In genomic region chr1:226711976-226712778, GRCh38 we compare ENCODE assay signal across 8 cellular contexts. TPM values are rescaled to one million over a fixed set of nuclear protein-coding genes. Genes with fewer than 3 reads are reported as not detected.
A peak's percentile ranks its signal among the peaks of the same experiment; 100 is the strongest.
DNase-seq lines count a peak whose midpoint lies in the region; ATAC-seq and TF ChIP-seq lines count a peak whose summit lies in the region.

No MANE protein-coding gene starts in this region.

- peak overlapping the region; percentile 74 to 93 for H3K27ac Mint-ChIP-seq in activated naive CD4-positive, alpha-beta T cell treated with anti-CD3 and anti-CD28 coated beads, Interleukin-2, amount 50 U/mL, for 72 hours
- no peak overlapping the region for H3K27ac Mint-ChIP-seq in HFFc6

- peak; percentile 55 for DNase-seq in stimulated activated CD4-positive, alpha-beta T cell treated with anti-CD3 and anti-CD28 coated beads, Interleukin-1b, Interleukin-23, amount 100 ng/mL, for 48 hours
- DNase-seq in stimulated activated CD4-positive, alpha-beta T cell treated with anti-CD3 and anti-CD28 coated beads, Interleukin-2, amount 100 ng/mL, for 48 hours: no peak
- DNase-seq in activated naive CD4-positive, alpha-beta T cell treated with anti-CD3 and anti-CD28 coated beads, Interleukin-2, amount 50 U/mL, for 72 hours (ENCODE audit: low spot score in 2 of 2): peak; percentile 61 to 68
- DNase-seq in NCI-H146 (lab: John Stamatoyannopoulos, UW) (no peak), HFFc6 (no peak)

- peaks cover 31% of the 10 kb centered on the region for H3K4me1 Mint-ChIP-seq in HFFc6 (ENCODE audit: low read depth)

- TF ChIP-seq CTCF in HFFc6 (IDR thresholded peaks at IDR 0.05): no peak

- peak overlapping the region; percentile 81 for H3K27ac ChIP-seq in temporal lobe (ENCODE audit: low read depth, low read length)

- H3K36me3 Mint-ChIP-seq in activated naive CD4-positive, alpha-beta T cell treated with anti-CD3 and anti-CD28 coated beads, Interleukin-2, amount 50 U/mL, for 72 hours: peaks cover 9 to 37% of the 10 kb centered on the region in 2 donors
- peaks cover 4% of the 10 kb centered on the region; the same call in 1 of the 2 replicates for H3K36me3 Mint-ChIP-seq in HFFc6 (ENCODE audit: low read depth)

- ATAC-seq in HG03378 (IDR thresholded peaks at IDR 0.05; ENCODE audit: unreplicated experiment) (peak; percentile 86), GM18867 (IDR thresholded peaks at IDR 0.05; ENCODE audit: unreplicated experiment) (no peak)
- peak; percentile 73 to 81 for ATAC-seq in activated naive CD4-positive, alpha-beta T cell treated with anti-CD3 and anti-CD28 coated beads, Interleukin-2, amount 50 U/mL, for 72 hours

- no peak overlapping the region for H3K4me3 Mint-ChIP-seq in HFFc6

- H3K9me3 Mint-ChIP-seq in activated naive CD4-positive, alpha-beta T cell treated with anti-CD3 and anti-CD28 coated beads, Interleukin-2, amount 50 U/mL, for 72 hours: peaks cover 0 to 5% of the 10 kb centered on the region in 2 donors
- H3K9me3 Mint-ChIP-seq in HFFc6: no peaks in the 10 kb centered on the region; the same call in 1 of the 2 replicates

- no peaks in the 10 kb centered on the region for H3K27me3 Mint-ChIP-seq in HFFc6 (ENCODE audit: insufficient read depth)

RNA-seq across cellular contexts. Expression of gene ITPKB, which starts 26.9 kb away (rescaled TPM):
- total RNA-seq in activated naive CD4-positive, alpha-beta T cell treated with anti-CD3 and anti-CD28 coated beads, Interleukin-2, amount 50 U/mL, for 72 hours: 10 to 100 TPM; 37.5 to 51.3 TPM
- 6.1 TPM for total RNA-seq in temporal lobe
- 1 to 10 TPM; 1.7 to 3.0 (median 2.2) TPM for total RNA-seq in HFFc6 (2021; fragmentation: NEBNext Ultra II Directional; extraction: Animal tissue kit (Norgen Biotek cat#: 25700))

Comparison
In these comparisons a context has a peak if more than half of its experiments do, and no peak if none do; other contexts are left out.
1. DNase-seq: peak in stimulated activated CD4-positive, alpha-beta T cell treated with anti-CD3 and anti-CD28 coated beads, Interleukin-1b, Interleukin-23, amount 100 ng/mL, for 48 hours (single experiment) and activated naive CD4-positive, alpha-beta T cell treated with anti-CD3 and anti-CD28 coated beads, Interleukin-2, amount 50 U/mL, for 72 hours (2 of 2); none in stimulated activated CD4-positive, alpha-beta T cell treated with anti-CD3 and anti-CD28 coated beads, Interleukin-2, amount 100 ng/mL, for 48 hours (0 of 2), NCI-H146 (single experiment) and HFFc6 (single experiment).